In the genomic region with DNA sequence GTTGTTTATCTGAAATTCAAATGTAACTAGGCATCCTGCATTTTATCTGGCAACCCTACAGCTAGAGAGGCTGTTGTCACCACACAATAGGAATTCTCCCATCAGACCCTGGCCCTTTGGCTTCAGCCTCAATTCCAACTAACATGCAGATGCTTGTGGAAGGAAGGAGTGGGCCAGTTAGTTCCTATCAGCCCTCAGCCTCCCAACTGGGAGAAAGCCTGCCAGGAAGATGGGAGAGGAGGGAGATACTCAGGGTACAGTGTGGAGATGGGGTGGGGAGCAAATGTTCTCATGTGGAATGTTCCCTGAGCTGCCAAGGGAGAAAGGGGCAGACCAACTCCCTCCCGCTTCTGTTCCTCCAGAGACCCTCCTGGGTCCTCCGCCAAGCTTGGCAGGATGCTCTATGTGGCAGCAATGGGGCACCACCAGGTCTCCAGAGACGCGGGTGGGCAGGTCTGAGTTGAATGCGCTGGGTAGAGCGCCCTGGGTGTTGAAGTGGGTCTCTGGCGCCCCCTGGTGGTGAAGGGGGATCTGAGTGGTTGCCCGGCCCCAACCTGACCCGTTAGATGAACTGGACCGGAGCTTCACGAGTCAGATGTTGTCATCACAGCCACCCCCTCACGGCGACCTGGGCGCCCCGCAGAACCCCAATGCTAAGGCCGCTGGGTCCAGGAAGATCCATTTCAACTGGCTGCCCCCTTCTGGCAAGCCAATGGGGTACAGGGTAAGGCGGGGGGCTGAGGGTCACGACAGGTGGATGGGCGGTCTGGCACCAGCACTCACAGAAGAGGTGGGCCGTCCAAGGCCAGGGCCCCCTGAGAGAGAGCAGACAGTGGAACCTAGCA, we compare ENCODE assay signal across 8 cellular contexts. TPM values are rescaled to one million over a fixed set of nuclear protein-coding genes. Genes with fewer than 3 reads are reported as not detected.
A peak's percentile ranks its signal among the peaks of the same experiment; 100 is the strongest.
DNase-seq lines count a peak whose midpoint lies in the region; ATAC-seq and TF ChIP-seq lines count a peak whose summit lies in the region.

No MANE protein-coding gene starts in this region.

- H3K27ac ChIP-seq in right atrium auricular region, result no peak overlapping the region

- no peaks in the 10 kb centered on the region for H3K36me3 ChIP-seq in right atrium auricular region

- H3K4me3 ChIP-seq in right atrium auricular region, result no peak overlapping the region

- peak; percentile 90 to 97 for TF ChIP-seq CTCF in right atrium auricular region (IDR thresholded peaks at IDR 0.05)

- peak; percentile 71 to 86 for DNase-seq in NCI-H2081 (lab: John Stamatoyannopoulos, UW)
- DNase-seq in NCI-H2081 treated with DMSO at 0.1 percent for 48 hours (lab: John Stamatoyannopoulos, UW), result no peak
- peak; percentile 72 to 90 for DNase-seq in NCI-H1930 (lab: John Stamatoyannopoulos, UW)
- DNase-seq in T-helper 22 cell (ENCODE audit: low read depth), result peak; percentile 61
- DNase-seq in amygdala (lab: John Stamatoyannopoulos, UW), result peak in 54 of 56 donors; percentile 28 to 95 (median 70)
- DNase-seq in right atrium auricular region (ENCODE audit: low spot score), result peak; percentile 91
- peak; percentile 94 for DNase-seq in sciatic nerve (ENCODE audit: low spot score)

- no peaks in the 10 kb centered on the region for H3K27me3 ChIP-seq in right atrium auricular region

- no peaks in the 10 kb centered on the region for H3K9me3 ChIP-seq in right atrium auricular region

- peak; percentile 81 for ATAC-seq in sciatic nerve
- no peak for ATAC-seq in HG03095 (IDR thresholded peaks at IDR 0.05; ENCODE audit: unreplicated experiment)

- peaks cover 0 to 31% of the 10 kb centered on the region in 2 donors for H3K4me1 ChIP-seq in right atrium auricular region

- intact Hi-C loops in sciatic nerve (cut with DNase I), result loop anchor here (2.0 to 5.0 kb wide), 2 partner anchors 73 to 117 kb away; a partner anchor contains a TSS

RNA-seq across cellular contexts. Expression of a gene that starts 15.2 kb away (rescaled TPM):
- total RNA-seq in right atrium auricular region (10 to 100 TPM; 19.6 to 21.0 TPM), sciatic nerve (23.7 TPM)

RNA-seq across cellular contexts. Expression of a gene that starts 28.5 kb away (rescaled TPM):
- 10 to 100 TPM; 11.1 to 37.5 TPM for total RNA-seq in right atrium auricular region
- total RNA-seq in sciatic nerve, result 469 TPM

RNA-seq across cellular contexts. Expression of a gene that starts 34.8 kb away (rescaled TPM):
- total RNA-seq in right atrium auricular region, result 10 to 100 TPM; 18.8 to 25.3 TPM
- total RNA-seq in sciatic nerve, result 41.4 TPM

Comparison
In these comparisons a context has a peak if more than half of its experiments do, and no peak if none do; other contexts are left out.
1. RNA of a gene that starts 28.5 kb away (total RNA-seq): 469 TPM in sciatic nerve (single experiment); 11.1 to 37.5 TPM in right atrium auricular region; every median in the first group is over 10 times any median in the second.